Comparison of ENCODE assay signal across 17 cellular contexts in the genomic region with DNA sequence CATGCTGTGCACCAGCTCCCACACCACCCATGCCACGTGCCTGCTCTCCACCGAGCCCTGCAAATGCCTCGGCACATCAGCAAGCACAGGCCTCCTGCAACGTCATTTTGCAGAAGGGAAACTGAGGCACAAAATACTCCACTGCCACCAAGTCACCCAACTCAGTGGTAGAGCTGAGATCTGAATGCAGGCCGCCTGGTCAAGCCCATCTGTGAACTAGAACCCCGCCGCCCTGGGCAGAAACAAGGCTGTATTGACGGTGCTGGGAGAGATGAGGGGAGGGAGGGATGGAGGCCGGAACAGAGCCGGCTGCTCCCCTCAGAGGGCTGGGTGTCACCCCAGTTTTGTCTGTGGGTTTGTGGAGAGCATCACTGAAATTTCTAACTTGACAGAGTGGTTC.
A peak's percentile ranks its signal among the peaks of the same experiment; 100 is the strongest.
DNase-seq lines count a peak whose midpoint lies in the region; ATAC-seq and TF ChIP-seq lines count a peak whose summit lies in the region.
"Had no signal": no experiment of that assay in that cellular context is flagged by ENCODE, and none has a peak within 500 bp of the region (broad histone marks: within the 10 kb centered on the region; RNA-seq: fewer than 3 reads in every experiment).

No MANE protein-coding gene starts in this region.

- H3K4me1 ChIP-seq in heart left ventricle: peaks cover 0 to 45% (median 25%) of the 10 kb centered on the region in 12 donors
- H3K4me1 ChIP-seq in upper lobe of right lung: peaks cover 17% of the 10 kb centered on the region

- H3K4me1 Mint-ChIP-seq in neural crest cell: peaks cover 37% of the 10 kb centered on the region
- H3K4me1 Mint-ChIP-seq: stimulated activated memory B cell treated with anti-CD40 and anti-IgM and Interleukin-4, amounts not matched to agents 10 μg/mL and 1 μg/mL and 100 μg/mL, for 72 hours had no signal

- TF ChIP-seq CTCF in heart left ventricle (IDR thresholded peaks at IDR 0.05) (no peak), neural crest cell (conservative IDR thresholded peaks at IDR 0.05) (no peak), upper lobe of right lung (IDR thresholded peaks at IDR 0.05) (no peak), foreskin fibroblast (IDR thresholded peaks at IDR 0.05; ENCODE audit: low read depth, low read length) (no peak)

- no peaks in the 10 kb centered on the region for H3K27me3 Mint-ChIP-seq in neural crest cell (ENCODE audit: low read depth)
- H3K27me3 Mint-ChIP-seq: CD4-positive, alpha-beta T cell; stimulated activated memory B cell treated with anti-CD40 and anti-IgM and Interleukin-4, amounts not matched to agents 10 μg/mL and 1 μg/mL and 100 μg/mL, for 72 hours had no signal

- H3K27ac ChIP-seq in heart left ventricle: peak overlapping the region in 6 of 12 donors; percentile 6 to 82 (median 58)
- H3K27ac ChIP-seq in upper lobe of right lung: no peak overlapping the region
- H3K27ac ChIP-seq in caudate nucleus (ENCODE audit: low read depth, low read length): no peak overlapping the region
- H3K27ac ChIP-seq: GM23248, thyroid gland had no signal

- H3K27ac Mint-ChIP-seq in neural crest cell (ENCODE audit: unreplicated experiment): peak overlapping the region; percentile 77
- H3K27ac Mint-ChIP-seq: CD4-positive, alpha-beta T cell; stimulated activated memory B cell treated with anti-CD40 and anti-IgM and Interleukin-4, amounts not matched to agents 10 μg/mL and 1 μg/mL and 100 μg/mL, for 72 hours had no signal

- DNase-seq in heart left ventricle (peak in 3 of 5 donors; percentile 2 to 15 (median 13)), left ventricle myocardium superior (no peak), neural crest cell (ENCODE audit: low read depth, low spot score) (no peak), upper lobe of right lung (peak; percentile 55), caudate nucleus (lab: John Stamatoyannopoulos, UW) (no peak), foreskin fibroblast (no peak)
- DNase-seq in effector CD4-positive, alpha-beta T cell: peak; percentile 1
- DNase-seq: ACHN; activated naive CD4-positive, alpha-beta T cell; GM23248; NCI-H2029 treated with DMSO at 0.1 percent for 48 hours; NK-92 treated with Interleukin-12 subunit alpha and Interleukin-12 subunit beta, amount 100 ng/mL, for 24 hours had no signal

- H3K36me3 ChIP-seq in heart left ventricle: no peaks in the 10 kb centered on the region
- H3K36me3 ChIP-seq in upper lobe of right lung: no peaks in the 10 kb centered on the region
- H3K36me3 ChIP-seq: gastroesophageal sphincter, thyroid gland had no signal

- TF ChIP-seq POLR2A in heart left ventricle (IDR thresholded peaks at IDR 0.05): no peak

- H3K9me3 ChIP-seq in heart left ventricle: no peaks in the 10 kb centered on the region
- no peaks in the 10 kb centered on the region for H3K9me3 ChIP-seq in upper lobe of right lung
- H3K9me3 ChIP-seq: gastroesophageal sphincter, thyroid gland had no signal

- ATAC-seq in heart left ventricle (no peak), left ventricle myocardium superior (no peak), upper lobe of right lung (no peak), GM21526 (IDR thresholded peaks at IDR 0.05; ENCODE audit: low FRiP score, unreplicated experiment) (no peak)
- ATAC-seq: gastroesophageal sphincter; stimulated activated memory B cell treated with anti-CD40 and anti-IgM and Interleukin-4, amounts not matched to agents 10 μg/mL and 1 μg/mL and 100 μg/mL, for 72 hours had no signal

- H3K36me3 Mint-ChIP-seq in neural crest cell (ENCODE audit: low read depth): peaks cover 4% of the 10 kb centered on the region

- no peak overlapping the region for H3K4me3 Mint-ChIP-seq in neural crest cell
- H3K4me3 Mint-ChIP-seq: CD4-positive, alpha-beta T cell; stimulated activated memory B cell treated with anti-CD40 and anti-IgM and Interleukin-4, amounts not matched to agents 10 μg/mL and 1 μg/mL and 100 μg/mL, for 72 hours had no signal

- H3K27me3 ChIP-seq in heart left ventricle (no peaks in the 10 kb centered on the region), upper lobe of right lung (no peaks in the 10 kb centered on the region)
- H3K27me3 ChIP-seq: gastroesophageal sphincter, thyroid gland had no signal

- H3K9me3 Mint-ChIP-seq in neural crest cell: peaks cover 3% of the 10 kb centered on the region
- H3K9me3 Mint-ChIP-seq: CD4-positive, alpha-beta T cell had no signal

- WGBS in heart left ventricle, 4 donors: 90 to 98% (median 93%) methylated on average over 7 to 10 of the region's 10 CpGs

- H3K4me3 ChIP-seq in heart left ventricle: no peak overlapping the region
- no peak overlapping the region for H3K4me3 ChIP-seq in upper lobe of right lung
- H3K4me3 ChIP-seq in foreskin fibroblast (ENCODE audit: low read depth in 1 of 2, low read length in 2 of 2): no peak overlapping the region
- H3K4me3 ChIP-seq: gastroesophageal sphincter, GM23248, thyroid gland had no signal

- intact Hi-C loops in heart left ventricle (cut with DNase I): no loop called here
- intact Hi-C loops in left ventricle myocardium superior (cut with micrococcal nuclease): no loop called here
- intact Hi-C loops in upper lobe of right lung (cut with DNase I): loop anchor here (10.0 kb wide), 1 partner anchor 81 kb away; the partner anchor contains the start of gene CDKN1C

Comparison
In these comparisons a context has a peak if more than half of its experiments do, and no peak if none do; other contexts are left out.
1. DNase-seq: peak in heart left ventricle (3 of 5), effector CD4-positive, alpha-beta T cell (single experiment) and upper lobe of right lung (single experiment); none in left ventricle myocardium superior (single experiment), neural crest cell (single experiment), caudate nucleus (0 of 61) and foreskin fibroblast (0 of 2).